8 cellular contexts compared by ENCODE assay signal in genomic region chr18:44579028-44579692, GRCh38.
A peak's percentile ranks its signal among the peaks of the same experiment; 100 is the strongest.
DNase-seq lines count a peak whose midpoint lies in the region; ATAC-seq and TF ChIP-seq lines count a peak whose summit lies in the region.

No MANE protein-coding gene starts in this region.

- H3K27ac ChIP-seq in C4-2B, result no peak overlapping the region
- H3K27ac ChIP-seq in testis, result no peak overlapping the region

- intact Hi-C loops in testis (cut with DNase I; ENCODE audit: low total_unique reads), result no loop called here

- H3K9me3 ChIP-seq in testis, result no peaks in the 10 kb centered on the region

- H3K4me3 ChIP-seq in fibroblast of mammary gland (ENCODE audit: control insufficient read depth, low read depth, low read length) (no peak overlapping the region), testis (no peak overlapping the region)

- WGBS in testis, 2 donors, result 57 to 61% methylated on average over 9 of the region's 9 CpGs

- H3K4me1 ChIP-seq in testis, result no peaks in the 10 kb centered on the region

- TF ChIP-seq POLR2A in testis (IDR thresholded peaks at IDR 0.05), result no peak

- ATAC-seq in GM19463 (IDR thresholded peaks at IDR 0.05; ENCODE audit: unreplicated experiment), result peak; percentile 54
- no peak for ATAC-seq in GM18858 (IDR thresholded peaks at IDR 0.05; ENCODE audit: unreplicated experiment)

- DNase-seq in NCI-H748 treated with DMSO at 0.1 percent for 48 hours (lab: John Stamatoyannopoulos, UW) (peak; percentile 16), fibroblast of mammary gland (ENCODE audit: low read depth) (peak; percentile 43), testis (no peak), NCI-H1048 (lab: John Stamatoyannopoulos, UW) (no peak)
- DNase-seq in NK-92 treated with Interleukin-12 subunit alpha and Interleukin-12 subunit beta, amount 100 ng/mL, for 24 hours (lab: John Stamatoyannopoulos, UW), result no peak

- H3K27me3 ChIP-seq in testis, result no peaks in the 10 kb centered on the region

- H3K36me3 ChIP-seq in testis (ENCODE audit: low read depth, missing control alignments), result no peaks in the 10 kb centered on the region

- peak; percentile 77 for TF ChIP-seq CTCF in C4-2B (conservative IDR thresholded peaks at IDR 0.05)
- TF ChIP-seq CTCF in fibroblast of mammary gland (conservative IDR thresholded peaks at IDR 0.05; ENCODE audit: control insufficient read depth, insufficient read depth, low read depth, low read length), result peak; percentile 68
- TF ChIP-seq CTCF in testis (IDR thresholded peaks at IDR 0.05), result peak in 2 of 3 experiments; percentile 44 to 58

Comparison
In these comparisons a context has a peak if more than half of its experiments do, and no peak if none do; other contexts are left out.
1. DNase-seq: peak in NCI-H748 treated with DMSO at 0.1 percent for 48 hours (single experiment) and fibroblast of mammary gland (single experiment); none in testis (single experiment), NK-92 treated with Interleukin-12 subunit alpha and Interleukin-12 subunit beta, amount 100 ng/mL, for 24 hours (single experiment) and NCI-H1048 (single experiment).
2. Peak in every context shown above with its lines, with median percentiles within 50 percentile points of each other: CTCF ChIP-seq.